In the genomic region with DNA sequence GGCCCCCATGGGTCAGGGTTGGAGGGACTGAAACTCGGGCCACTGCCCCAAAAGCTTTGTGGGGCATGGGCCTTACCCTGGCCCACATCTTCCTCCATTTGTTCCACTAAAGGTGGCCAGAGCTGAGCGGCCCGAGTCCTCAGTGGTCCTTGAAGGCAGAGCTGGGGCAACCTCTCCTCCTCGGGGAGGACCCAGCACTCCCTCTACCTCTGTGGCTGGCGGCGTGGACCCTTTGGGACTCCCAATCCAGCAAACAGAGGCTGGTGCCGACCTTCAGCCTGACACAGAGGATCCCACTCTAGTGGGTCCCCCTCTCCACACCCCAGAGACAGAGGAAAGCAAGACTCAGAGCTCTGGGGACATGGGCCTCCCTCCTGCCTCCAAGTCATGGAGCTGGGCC, we compare ENCODE assay signal across 30 cellular contexts. TPM values are rescaled to one million over a fixed set of nuclear protein-coding genes. Genes with fewer than 3 reads are reported as not detected.
"Had no signal": no experiment of that assay in that cellular context is flagged by ENCODE, and none has a peak within 500 bp of the region (broad histone marks: within the 10 kb centered on the region; RNA-seq: fewer than 3 reads in every experiment).

No MANE protein-coding gene starts in this region.

- H3K9me3 Mint-ChIP-seq: dendritic cell treated with granulocyte-macrophage colony-stimulating factor and Interleukin-4, amounts not matched to agents 40 ng/mL and 50 ng/mL, for 4 days; effector memory CD8-positive, alpha-beta T cell; endodermal cell; mesothelial cell of epicardium; naive B cell had no signal

- FAIRE-seq: colon, endometrium, islet of Langerhans, keratinocyte had no signal

- H3K4me3 Mint-ChIP-seq: dendritic cell treated with granulocyte-macrophage colony-stimulating factor and Interleukin-4, amounts not matched to agents 40 ng/mL and 50 ng/mL, for 4 days; effector memory CD8-positive, alpha-beta T cell; endodermal cell; mesothelial cell of epicardium; naive B cell had no signal

- H3K27ac ChIP-seq: coronary artery, epithelial cell of prostate, esophagus squamous epithelium, gastrocnemius medialis, heart right ventricle, left lung, lower lobe of right lung had no signal

- H3K36me3 ChIP-seq: gastrocnemius medialis had no signal

- H3K36me3 Mint-ChIP-seq: mesothelial cell of epicardium, naive B cell had no signal

- H3K4me3 ChIP-seq: coronary artery, esophagus squamous epithelium, gastrocnemius medialis, heart right ventricle, left lung, lower lobe of right lung, mucosa of descending colon had no signal

- H3K4me1 Mint-ChIP-seq: mesothelial cell of epicardium had no signal

- H3K27me3 ChIP-seq: esophagus squamous epithelium, gastrocnemius medialis, heart right ventricle, left lung had no signal

- ATAC-seq: effector memory CD8-positive, alpha-beta T cell; esophagus mucosa; heart right ventricle; left cardiac atrium; left lung; left ventricle myocardium superior; lower lobe of right lung; mucosa of descending colon had no signal

- H3K4me1 ChIP-seq: left lung, lower lobe of right lung had no signal

- H3K27ac Mint-ChIP-seq: dendritic cell treated with granulocyte-macrophage colony-stimulating factor and Interleukin-4, amounts not matched to agents 40 ng/mL and 50 ng/mL, for 4 days; effector memory CD8-positive, alpha-beta T cell; endodermal cell; mesothelial cell of epicardium had no signal

- DNase-seq: effector CD8-positive, alpha-beta T cell; effector memory CD8-positive, alpha-beta T cell; endodermal cell; erythroblast; esophagus squamous epithelium; foreskin fibroblast; foreskin melanocyte; gastrocnemius medialis; glutamatergic neuron; head of caudate nucleus; heart right ventricle; hippocampal formation; left cardiac atrium; left lung; lower lobe of right lung; mesenchymal stem cell; naive B cell had no signal

- H3K9me3 ChIP-seq: esophagus squamous epithelium, gastrocnemius medialis, heart right ventricle, left lung, lower lobe of right lung, mucosa of descending colon had no signal

RNA-seq across cellular contexts. Expression of a gene that starts 16.7 kb away (rescaled TPM):
- total RNA-seq: mesenteric fat pad, myocyte had no signal
- polyA plus RNA-seq: keratinocyte had no signal
